15 cellular contexts compared by ENCODE assay signal in genomic region chr14:53509845-53510244, GRCh38.
A peak's percentile ranks its signal among the peaks of the same experiment; 100 is the strongest.
DNase-seq lines count a peak whose midpoint lies in the region; ATAC-seq and TF ChIP-seq lines count a peak whose summit lies in the region.
"Had no signal": no experiment of that assay in that cellular context is flagged by ENCODE, and none has a peak within 500 bp of the region (broad histone marks: within the 10 kb centered on the region; RNA-seq: fewer than 3 reads in every experiment).

No MANE protein-coding gene starts in this region.

- DNase-seq in GM23338 (ENCODE audit: low spot score) (no peak), epidermal melanocyte (ENCODE audit: insufficient read length, low spot score) (peak; percentile 51), lower lobe of right lung (no peak), stomach (no peak), erythroblast (lab: John Stamatoyannopoulos, UW) (no peak), mesendoderm (no peak)
- DNase-seq in activated effector memory CD4-positive, alpha-beta T cell treated with Interleukin-2 at 50 U/mL for 16 hours = no peak
- DNase-seq in naive thymus-derived CD8-positive, alpha-beta T cell = no peak
- DNase-seq: activated naive CD4-positive, alpha-beta T cell treated with anti-CD3 and anti-CD28 coated beads for 36 hours; CD8-positive, alpha-beta T cell; dermis blood vessel endothelial cell; NCI-H1105 treated with DMSO at 0.1 percent for 48 hours; stimulated activated CD4-positive, alpha-beta T cell treated with anti-CD3 and anti-CD28 coated beads, Interleukin-2, amount 100 ng/mL, for 24 hours; stimulated activated naive CD8-positive, alpha-beta T cell treated with anti-CD3 and anti-CD28 coated beads, Interleukin-15, amount 100 ng/mL, for 72 hours had no signal

- H3K4me1 ChIP-seq in GM23338 (ENCODE audit: insufficient read depth) (no peaks in the 10 kb centered on the region), lower lobe of right lung (no peaks in the 10 kb centered on the region), stomach (peaks cover 0 to 11% (median 8%) of the 10 kb centered on the region in 4 donors), mesendoderm (ENCODE audit: control insufficient read depth, low read depth, low read length) (no peaks in the 10 kb centered on the region)

- H3K27me3 Mint-ChIP-seq in GM23338 (ENCODE audit: insufficient read depth, low read depth, poor library complexity) = no peaks in the 10 kb centered on the region
- peaks cover 0 to 14% (median 0%) of the 10 kb centered on the region in 5 donors for H3K27me3 Mint-ChIP-seq in naive thymus-derived CD8-positive, alpha-beta T cell
- H3K27me3 Mint-ChIP-seq: natural killer cell treated with Interleukin-12 subunit alpha and Interleukin-12 subunit beta and Interleukin-15 and Interleukin-18, amount 100 ng/mL, for 72 hours; stimulated activated naive CD8-positive, alpha-beta T cell treated with anti-CD3 and anti-CD28 coated beads, Interleukin-15, amount 100 ng/mL, for 72 hours had no signal

- H3K27me3 ChIP-seq in GM23338 (ENCODE audit: insufficient read depth) (no peaks in the 10 kb centered on the region), lower lobe of right lung (ENCODE audit: low read depth) (no peaks in the 10 kb centered on the region), stomach (no peaks in the 10 kb centered on the region), mesendoderm (ENCODE audit: insufficient read depth, low read length, poor library complexity) (no peaks in the 10 kb centered on the region)

- peak; percentile 54 for TF ChIP-seq EP300 in stomach (IDR thresholded peaks at IDR 0.05)

- no peak overlapping the region for H2BK15ac ChIP-seq in mesendoderm (replicated peaks; ENCODE audit: low read depth)

- H3K4me1 Mint-ChIP-seq in GM23338 = peaks cover 2% of the 10 kb centered on the region; the same call in 2 of the 3 replicates
- peaks cover 0 to 2% (median 0%) of the 10 kb centered on the region in 4 donors for H3K4me1 Mint-ChIP-seq in naive thymus-derived CD8-positive, alpha-beta T cell
- H3K4me1 Mint-ChIP-seq: stimulated activated naive CD8-positive, alpha-beta T cell treated with anti-CD3 and anti-CD28 coated beads, Interleukin-15, amount 100 ng/mL, for 72 hours had no signal

- no peak overlapping the region for H3K4me2 ChIP-seq in GM23338
- H3K4me2 ChIP-seq in mesendoderm (ENCODE audit: low read length) = no peak overlapping the region

- H3K18ac ChIP-seq in mesendoderm (ENCODE audit: low read length) = no peak overlapping the region

- ATAC-seq in GM23338 (no peak), lower lobe of right lung (peak; percentile 54 to 67)
- ATAC-seq in naive thymus-derived CD8-positive, alpha-beta T cell = no peak
- ATAC-seq: CD8-positive, alpha-beta T cell; natural killer cell treated with Interleukin-12 subunit alpha and Interleukin-12 subunit beta and Interleukin-15 and Interleukin-18, amount 100 ng/mL, for 72 hours; stimulated activated naive CD8-positive, alpha-beta T cell treated with anti-CD3 and anti-CD28 coated beads, Interleukin-15, amount 100 ng/mL, for 72 hours had no signal

- H3K79me1 ChIP-seq in mesendoderm (ENCODE audit: low read length) = no peaks in the 10 kb centered on the region

- no peak overlapping the region for H2AFZ ChIP-seq in GM23338

- no peaks in the 10 kb centered on the region for H3K36me3 Mint-ChIP-seq in GM23338 (ENCODE audit: low read depth)
- H3K36me3 Mint-ChIP-seq in naive thymus-derived CD8-positive, alpha-beta T cell = peaks cover 0 to 11% (median 2%) of the 10 kb centered on the region in 3 donors
- H3K36me3 Mint-ChIP-seq: CD8-positive, alpha-beta T cell had no signal

- no peak overlapping the region for H3K4me3 Mint-ChIP-seq in GM23338
- H3K4me3 Mint-ChIP-seq in naive thymus-derived CD8-positive, alpha-beta T cell = no peak overlapping the region
- H3K4me3 Mint-ChIP-seq: activated naive CD4-positive, alpha-beta T cell treated with anti-CD3 and anti-CD28 coated beads for 36 hours; CD8-positive, alpha-beta T cell; natural killer cell treated with Interleukin-12 subunit alpha and Interleukin-12 subunit beta and Interleukin-15 and Interleukin-18, amount 100 ng/mL, for 72 hours; stimulated activated naive CD8-positive, alpha-beta T cell treated with anti-CD3 and anti-CD28 coated beads, Interleukin-15, amount 100 ng/mL, for 72 hours had no signal

- H2BK5ac ChIP-seq in mesendoderm (ENCODE audit: low read length) = no peak overlapping the region

- H2BK120ac ChIP-seq in mesendoderm (ENCODE audit: low read depth, low read length) = no peak overlapping the region

- H3K23ac ChIP-seq in mesendoderm (ENCODE audit: low read length) = no peak overlapping the region

- H3K9me3 Mint-ChIP-seq in GM23338 = peaks cover under 1% of the 10 kb centered on the region; the same call in 1 of the 3 replicates
- H3K9me3 Mint-ChIP-seq in naive thymus-derived CD8-positive, alpha-beta T cell = peaks cover 2 to 27% (median 14%) of the 10 kb centered on the region in 9 donors

- H3K27ac Mint-ChIP-seq in GM23338 = peak overlapping the region; percentile 73
- no peak overlapping the region for H3K27ac Mint-ChIP-seq in naive thymus-derived CD8-positive, alpha-beta T cell
- H3K27ac Mint-ChIP-seq: activated naive CD4-positive, alpha-beta T cell treated with anti-CD3 and anti-CD28 coated beads for 36 hours; CD8-positive, alpha-beta T cell; natural killer cell treated with Interleukin-12 subunit alpha and Interleukin-12 subunit beta and Interleukin-15 and Interleukin-18, amount 100 ng/mL, for 72 hours; stimulated activated naive CD8-positive, alpha-beta T cell treated with anti-CD3 and anti-CD28 coated beads, Interleukin-15, amount 100 ng/mL, for 72 hours had no signal

- WGBS in stomach, 5 donors = 56 to 76% (median 69%) methylated on average over 5 of the region's 5 CpGs
- WGBS in mesendoderm (ENCODE audit: extremely low coverage, insufficient coverage, low lambda C conversion rate) = no CpG with 5 or more reads among the region's 5 CpGs

- H2AK5ac ChIP-seq in mesendoderm (ENCODE audit: low read length) = no peak overlapping the region

- intact Hi-C loops in lower lobe of right lung (cut with DNase I) = no loop called here
- intact Hi-C loops in stomach (cut with DNase I; ENCODE audit: low total_unique reads) = no loop called here

- TF ChIP-seq POLR2A in stomach (IDR thresholded peaks at IDR 0.05) (no peak), erythroblast (IDR thresholded peaks at IDR 0.05; ENCODE audit: low read length) (no peak)

- H3K4ac ChIP-seq in mesendoderm (ENCODE audit: low read depth, low read length) = no peak overlapping the region

- H3K56ac ChIP-seq in mesendoderm (ENCODE audit: low read length) = no peak overlapping the region

- H3K9me2 ChIP-seq in GM23338 (ENCODE audit: insufficient read depth) = peaks cover 18% of the 10 kb centered on the region

- no peaks in the 10 kb centered on the region for H3F3A ChIP-seq in GM23338 (replicated peaks; ENCODE audit: low read depth)

- H4K5ac ChIP-seq in mesendoderm (ENCODE audit: low read length) = no peak overlapping the region

- no peak for TF ChIP-seq CTCF in GM23338 (conservative IDR thresholded peaks at IDR 0.05; ENCODE audit: low read depth in 2 of 2)
- no peak for TF ChIP-seq CTCF in lower lobe of right lung (IDR thresholded peaks at IDR 0.05)
- no peak for TF ChIP-seq CTCF in stomach (IDR thresholded peaks at IDR 0.05)

- POLR2A ChIA-PET in naive thymus-derived CD8-positive, alpha-beta T cell (lab: Charles Lee) = no interaction called here

- H3K79me2 ChIP-seq in GM23338 (replicated peaks; ENCODE audit: insufficient read depth) (no peaks in the 10 kb centered on the region), mesendoderm (ENCODE audit: control insufficient read depth, insufficient read depth, low read length) (no peaks in the 10 kb centered on the region)

- no peak overlapping the region for H4K8ac ChIP-seq in mesendoderm (ENCODE audit: low read depth, low read length)

- no peak overlapping the region for H3K4me3 ChIP-seq in GM23338
- no peak overlapping the region for H3K4me3 ChIP-seq in lower lobe of right lung
- no peak overlapping the region for H3K4me3 ChIP-seq in stomach
- no peak overlapping the region for H3K4me3 ChIP-seq in mesendoderm (ENCODE audit: low read length)

- H3K9me3 ChIP-seq in lower lobe of right lung (peaks cover 2% of the 10 kb centered on the region), stomach (peaks cover 0 to under 1% (median 0%) of the 10 kb centered on the region in 4 donors)

- 0 out of 2 replicates have a peak, but pooled peaks cover 4% of the 10 kb centered on the region for H4K20me1 ChIP-seq in GM23338 (replicated peaks; ENCODE audit: insufficient read depth)

- H3K27ac ChIP-seq in GM23338 (ENCODE audit: low read depth) (no peak overlapping the region), lower lobe of right lung (no peak overlapping the region), stomach (peak overlapping the region; percentile 28 to 72 (median 55)), mesendoderm (ENCODE audit: low read depth, low read length) (no peak overlapping the region)

- H3K36me3 ChIP-seq in GM23338 (ENCODE audit: insufficient read depth) (no peaks in the 10 kb centered on the region), lower lobe of right lung (no peaks in the 10 kb centered on the region), stomach (no peaks in the 10 kb centered on the region), mesendoderm (ENCODE audit: control insufficient read depth, insufficient read depth, low read length) (no peaks in the 10 kb centered on the region)

- no peak overlapping the region for H3K9ac ChIP-seq in mesendoderm (ENCODE audit: low read length)

TF ChIP-seq in GM23338, 12 proteins besides CTCF, POLR2A, EP300 and RAD21 (continues in another document):
- TF ChIP-seq CREB1 (CRISPR knock-in tag; IDR thresholded peaks at IDR 0.05; ENCODE audit: low read depth) (no peak), STAT1 (IDR thresholded peaks at IDR 0.05; ENCODE audit: unreplicated experiment) (no peak)

Comparison
In these comparisons a context has a peak if more than half of its experiments do, and no peak if none do; other contexts are left out.
1. ATAC-seq: peak in lower lobe of right lung (2 of 2); none in GM23338 (single experiment) and naive thymus-derived CD8-positive, alpha-beta T cell (0 of 2).
2. H3K27ac ChIP-seq: peak in stomach (5 of 5); none in GM23338 (single experiment), lower lobe of right lung (single experiment) and mesendoderm (single experiment).